In genomic region chr6:143368426-143368825, GRCh38 we compare ENCODE assay signal across 8 cellular contexts.
A peak's percentile ranks its signal among the peaks of the same experiment; 100 is the strongest.
DNase-seq lines count a peak whose midpoint lies in the region; ATAC-seq and TF ChIP-seq lines count a peak whose summit lies in the region.

No MANE protein-coding gene starts in this region.

- H3K36me3 Mint-ChIP-seq in effector memory CD8-positive, alpha-beta T cell (ENCODE audit: insufficient read depth) = no peaks in the 10 kb centered on the region
- H3K36me3 Mint-ChIP-seq in CD14-positive monocyte = no peaks in the 10 kb centered on the region

- H3K27me3 Mint-ChIP-seq in effector memory CD8-positive, alpha-beta T cell = peaks cover 0 to 6% of the 10 kb centered on the region in 2 donors
- peaks cover 0 to 2% (median 1%) of the 10 kb centered on the region in 3 donors for H3K27me3 Mint-ChIP-seq in CD14-positive monocyte (ENCODE audit: low read depth in 3 of 3)

- no peak overlapping the region for H3K4me3 Mint-ChIP-seq in effector memory CD8-positive, alpha-beta T cell
- H3K4me3 Mint-ChIP-seq in CD14-positive monocyte = no peak overlapping the region

- no peak overlapping the region for H3K27ac Mint-ChIP-seq in effector memory CD8-positive, alpha-beta T cell
- H3K27ac Mint-ChIP-seq in CD14-positive monocyte = peak overlapping the region in 1 of 7 donors; percentile 25

- H3K36me3 ChIP-seq in GM06990 (ENCODE audit: control insufficient read depth, insufficient read depth, low read length) = no peaks in the 10 kb centered on the region

- TF ChIP-seq CTCF in GM06990 (IDR thresholded peaks at IDR 0.05; ENCODE audit: insufficient read depth, low read length, poor library complexity, severe bottlenecking) (no peak), astrocyte of the spinal cord (IDR thresholded peaks at IDR 0.05; ENCODE audit: low read depth, low read length) (no peak), CD14-positive monocyte (IDR thresholded peaks at IDR 0.05) (no peak)

- peak; percentile 99 for ATAC-seq in GM19395 (IDR thresholded peaks at IDR 0.05; ENCODE audit: unreplicated experiment)
- peak; percentile 99 for ATAC-seq in HG03103 (IDR thresholded peaks at IDR 0.05; ENCODE audit: low read depth, unreplicated experiment)
- ATAC-seq in effector memory CD8-positive, alpha-beta T cell (replicated peaks) = no peak

- H3K4me3 ChIP-seq in GM06990 (replicated peaks; ENCODE audit: low read depth, low read length) = no peak overlapping the region
- no peak overlapping the region for H3K4me3 ChIP-seq in astrocyte of the spinal cord (ENCODE audit: low read depth, low read length)

- no peaks in the 10 kb centered on the region for H3K27me3 ChIP-seq in GM06990 (replicated peaks; ENCODE audit: control insufficient read depth, insufficient read depth, low read length)

- DNase-seq in GM06990 (ENCODE audit: extremely low read depth, insufficient read length) = peak; percentile 65
- peak; percentile 47 for DNase-seq in astrocyte of the spinal cord (ENCODE audit: low read depth, low spot score)
- no peak for DNase-seq in effector memory CD8-positive, alpha-beta T cell
- no peak for DNase-seq in CD14-positive monocyte (ENCODE audit: low spot score)
- DNase-seq in NCI-H2196 (lab: John Stamatoyannopoulos, UW; ENCODE audit: unreplicated experiment) = no peak
- DNase-seq in dedifferentiated amniotic fluid mesenchymal stem cell (ENCODE audit: extremely low spot score) = no peak

- intact Hi-C loops in CD14-positive monocyte (cut with micrococcal nuclease) = no loop called here

- no peaks in the 10 kb centered on the region for H3K9me3 Mint-ChIP-seq in effector memory CD8-positive, alpha-beta T cell
- H3K9me3 Mint-ChIP-seq in CD14-positive monocyte = no peaks in the 10 kb centered on the region

- in situ Hi-C loops in astrocyte of the spinal cord (cut with HindIII; ENCODE audit: low sequenced_read_pairs) = no loop called here

- H3K4me1 Mint-ChIP-seq in effector memory CD8-positive, alpha-beta T cell (ENCODE audit: low read depth in 2 of 2) = no peaks in the 10 kb centered on the region
- H3K4me1 Mint-ChIP-seq in CD14-positive monocyte = peaks cover 5% of the 10 kb centered on the region

Comparison
In these comparisons a context has a peak if more than half of its experiments do, and no peak if none do; other contexts are left out.
1. DNase-seq: peak in GM06990 (single experiment) and astrocyte of the spinal cord (single experiment); none in effector memory CD8-positive, alpha-beta T cell (0 of 3), CD14-positive monocyte (single experiment), NCI-H2196 (single experiment) and dedifferentiated amniotic fluid mesenchymal stem cell (single experiment).